18 cellular contexts compared by ENCODE assay signal in the genomic region with DNA sequence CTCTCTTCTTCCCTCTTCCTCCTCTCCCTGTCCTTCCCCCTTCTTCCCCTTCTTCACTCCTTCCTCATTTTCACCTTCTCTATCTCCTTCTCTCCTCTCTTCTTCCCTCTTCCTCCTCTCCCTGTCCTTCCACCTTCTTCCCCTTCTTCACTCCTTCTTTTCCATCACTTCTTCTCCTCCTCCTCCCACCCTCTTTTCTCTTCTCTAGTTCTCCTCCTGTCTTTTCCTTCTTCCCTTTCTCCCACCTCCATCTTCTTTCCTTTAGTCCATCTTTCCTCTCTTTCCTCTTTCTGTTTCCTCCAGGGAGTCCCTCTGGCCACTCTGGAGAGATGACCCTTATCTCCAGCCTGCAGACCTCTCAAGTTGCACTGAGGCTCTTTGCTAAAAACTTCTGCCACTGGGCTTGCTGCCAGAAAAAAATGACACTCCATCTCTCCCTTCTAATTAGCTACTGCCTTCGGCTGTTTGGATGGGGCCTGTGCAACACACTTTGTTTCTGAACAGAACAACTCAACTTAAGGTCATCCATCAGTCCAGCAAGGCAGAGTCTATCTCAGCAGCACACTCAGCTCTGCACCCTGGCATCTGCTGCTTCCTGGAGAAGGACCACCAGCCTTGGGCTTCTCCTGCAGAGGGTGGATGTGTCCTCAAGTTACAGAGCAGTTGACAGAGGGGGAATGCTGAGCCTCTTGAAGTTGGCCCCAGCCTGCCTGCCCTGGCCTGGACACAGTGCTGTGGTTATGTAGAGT.
A peak's percentile ranks its signal among the peaks of the same experiment; 100 is the strongest.
DNase-seq lines count a peak whose midpoint lies in the region; ATAC-seq and TF ChIP-seq lines count a peak whose summit lies in the region.
"Had no signal": no experiment of that assay in that cellular context is flagged by ENCODE, and none has a peak within 500 bp of the region (broad histone marks: within the 10 kb centered on the region; RNA-seq: fewer than 3 reads in every experiment).

No MANE protein-coding gene starts in this region.

- ATAC-seq in SK-N-SH treated with all-trans-retinoic acid at 6 μM for 48 hours (no peak), GM21576 (IDR thresholded peaks at IDR 0.05; ENCODE audit: unreplicated experiment) (no peak)
- ATAC-seq in activated T-helper 17 cell treated with anti-CD3 and anti-CD28 coated beads, Interleukin-2, amount 50 U/mL, for 72 hours (replicated peaks): no peak

- no peak overlapping the region for H3K4me3 Mint-ChIP-seq in activated T-helper 17 cell treated with anti-CD3 and anti-CD28 coated beads, Interleukin-2, amount 50 U/mL, for 72 hours
- H3K4me3 Mint-ChIP-seq: CD4-positive, alpha-beta T cell had no signal

- no peaks in the 10 kb centered on the region for H3K36me3 Mint-ChIP-seq in activated T-helper 17 cell treated with anti-CD3 and anti-CD28 coated beads, Interleukin-2, amount 50 U/mL, for 72 hours (ENCODE audit: low read depth)

- H3K9me3 Mint-ChIP-seq in activated T-helper 17 cell treated with anti-CD3 and anti-CD28 coated beads, Interleukin-2, amount 50 U/mL, for 72 hours: no peaks in the 10 kb centered on the region
- H3K9me3 Mint-ChIP-seq: CD4-positive, alpha-beta T cell had no signal

- DNase-seq in activated CD8-positive, alpha-beta memory T cell treated with anti-CD3 and anti-CD28 coated beads for 24 hours: peak; percentile 45
- no peak for DNase-seq in activated CD8-positive, alpha-beta memory T cell treated with anti-CD3 and anti-CD28 coated beads, Interleukin-2, amount 50 U/mL, for 48 hours
- peak; percentile 17 for DNase-seq in inferior parietal cortex (ENCODE audit: extremely low spot score)
- DNase-seq in NCI-H510A (lab: John Stamatoyannopoulos, UW): no peak
- DNase-seq in NCI-H2029 (lab: John Stamatoyannopoulos, UW): no peak
- DNase-seq: CD4-positive, alpha-beta T cell; DMS53; H7; MM.1S; NCI-H1092 treated with DMSO at 0.1 percent for 48 hours; NCI-H1694; NCI-H2107; NCI-H510A treated with DMSO at 0.1 percent for 48 hours; NCI-H82; SW 1271 had no signal

- no peak overlapping the region for H3K27ac Mint-ChIP-seq in activated T-helper 17 cell treated with anti-CD3 and anti-CD28 coated beads, Interleukin-2, amount 50 U/mL, for 72 hours
- H3K27ac Mint-ChIP-seq: CD4-positive, alpha-beta T cell had no signal

- peaks cover 11% of the 10 kb centered on the region for H3K4me1 Mint-ChIP-seq in activated T-helper 17 cell treated with anti-CD3 and anti-CD28 coated beads, Interleukin-2, amount 50 U/mL, for 72 hours

- H3K27me3 Mint-ChIP-seq in activated T-helper 17 cell treated with anti-CD3 and anti-CD28 coated beads, Interleukin-2, amount 50 U/mL, for 72 hours: no peaks in the 10 kb centered on the region

TF ChIP-seq in SK-N-SH treated with all-trans-retinoic acid at 6 μM for 48 hours, 23 proteins besides CTCF, POLR2A, EP300 and RAD21:
- TF ChIP-seq ZNF8 (CRISPR knock-in tag; IDR thresholded peaks at IDR 0.05): no peak
- TF ChIP-seq TSHZ2 (CRISPR knock-in tag; IDR thresholded peaks at IDR 0.05): peak; percentile 50; the same call in 1 of the 2 replicates
TF ChIP-seq in SK-N-SH treated with all-trans-retinoic acid at 6 μM for 48 hours: peak in this region for 1.

Comparison
In these comparisons a context has a peak if more than half of its experiments do, and no peak if none do; other contexts are left out.
1. DNase-seq: peak in activated CD8-positive, alpha-beta memory T cell treated with anti-CD3 and anti-CD28 coated beads for 24 hours (single experiment) and inferior parietal cortex (single experiment); none in activated CD8-positive, alpha-beta memory T cell treated with anti-CD3 and anti-CD28 coated beads, Interleukin-2, amount 50 U/mL, for 48 hours (single experiment), NCI-H510A (single experiment) and NCI-H2029 (single experiment).